In the genomic region with DNA sequence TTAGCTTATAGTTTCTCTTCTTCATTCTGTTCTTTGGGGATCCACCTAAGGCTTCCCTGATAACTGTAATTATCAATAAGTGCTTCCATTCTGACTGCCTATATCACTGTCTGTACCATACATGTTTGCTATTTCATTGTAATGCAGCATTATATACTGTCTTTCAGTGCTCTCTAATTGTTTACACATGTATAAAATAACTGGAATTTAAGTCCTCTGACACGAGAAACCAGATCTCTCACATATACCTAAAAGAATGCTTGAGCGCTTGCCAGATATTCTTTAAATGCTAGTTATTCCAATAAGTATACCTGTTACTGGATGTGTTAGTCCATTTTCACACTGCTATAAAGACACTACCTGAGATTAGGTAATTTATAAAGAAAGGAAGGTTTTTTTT, we compare ENCODE assay signal across 16 cellular contexts. TPM values are rescaled to one million over a fixed set of nuclear protein-coding genes. Genes with fewer than 3 reads are reported as not detected.
DNase-seq lines count a peak whose midpoint lies in the region; ATAC-seq and TF ChIP-seq lines count a peak whose summit lies in the region.
"Had no signal": no experiment of that assay in that cellular context is flagged by ENCODE, and none has a peak within 500 bp of the region (broad histone marks: within the 10 kb centered on the region; RNA-seq: fewer than 3 reads in every experiment).

No MANE protein-coding gene starts in this region.

- POLR2A ChIA-PET in HCT116 (lab: Charles Lee) (no interaction called here), PC-9 (lab: Charles Lee; ENCODE audit: unreplicated experiment) (interaction anchor here (0.6 kb wide), 1 partner anchor 317 kb away, joined by 4 read pairs; no protein-coding TSS in a partner anchor)

- no peak for TF ChIP-seq CTCF in HCT116 (IDR thresholded peaks at IDR 0.05 in 2 of 3, conservative IDR thresholded peaks at IDR 0.05 in 1 of 3; ENCODE audit: borderline replicate concordance in 1 of 3, insufficient read depth in 1 of 3, low read depth in 2 of 3, low read length in 2 of 3)
- no peak for TF ChIP-seq CTCF in PC-9 (conservative IDR thresholded peaks at IDR 0.05)
- TF ChIP-seq CTCF in chondrocyte (IDR thresholded peaks at IDR 0.05), result no peak

- no peaks in the 10 kb centered on the region for H3K36me3 ChIP-seq in HCT116 (ENCODE audit: control insufficient read depth in 1 of 2, insufficient read depth in 2 of 2, low read length in 2 of 2)
- 0 out of 2 replicates have a peak, but pooled peaks cover 5% of the 10 kb centered on the region for H3K36me3 ChIP-seq in PC-9 (ENCODE audit: low read depth)

- H4K20me1 ChIP-seq in HCT116 (ENCODE audit: insufficient read depth) (no peaks in the 10 kb centered on the region), PC-9 (ENCODE audit: insufficient read depth) (no peaks in the 10 kb centered on the region)

- peaks cover 35% of the 10 kb centered on the region for H3F3A ChIP-seq in PC-9 (ENCODE audit: insufficient read depth, low read depth)

- H3K27me3 Mint-ChIP-seq in chondrocyte (ENCODE audit: low read depth), result no peaks in the 10 kb centered on the region
- H3K27me3 Mint-ChIP-seq: CD4-positive, alpha-beta T cell had no signal

- H3K4me1 ChIP-seq in HCT116 (ENCODE audit: control insufficient read depth in 1 of 2, insufficient read depth in 2 of 2, low read length in 2 of 2), result peaks cover 23 to 45% of the 10 kb centered on the region in 2 experiments
- peaks cover 32% of the 10 kb centered on the region for H3K4me1 ChIP-seq in PC-9 (replicated peaks; ENCODE audit: insufficient read depth)
- H3K4me1 ChIP-seq: BE2C had no signal

- H3K27ac Mint-ChIP-seq in chondrocyte (ENCODE audit: unreplicated experiment), result peak overlapping the region; percentile 98
- peak overlapping the region; percentile 57 for H3K27ac Mint-ChIP-seq in stimulated activated effector memory CD8-positive, alpha-beta T cell treated with anti-CD3 and anti-CD28 coated beads, Interleukin-12 subunit alpha, Interleukin-12 subunit beta, amount 100 ng/mL, for 72 hours
- H3K27ac Mint-ChIP-seq: CD4-positive, alpha-beta T cell had no signal

- RAD21 ChIA-PET in HCT116 (lab: Charles Lee; ENCODE audit: low non-redundant PET in 1 of 2, low total read pairs in 2 of 2, uncharacterized antibody in 2 of 2, unreplicated experiment in 2 of 2), result no interaction called here

- H3K27ac ChIP-seq in HCT116 (ENCODE audit: low read depth, low read length) (no peak overlapping the region), PC-9 (peak overlapping the region; percentile 83)

- peak overlapping the region; percentile 39; the same call in 1 of the 2 replicates for H3K9ac ChIP-seq in HCT116 (ENCODE audit: low read length)

- ATAC-seq in HCT116, result no peak
- no peak for ATAC-seq in stimulated activated effector memory CD8-positive, alpha-beta T cell treated with anti-CD3 and anti-CD28 coated beads, Interleukin-12 subunit alpha, Interleukin-12 subunit beta, amount 100 ng/mL, for 72 hours
- no peak for ATAC-seq in HG03025 (IDR thresholded peaks at IDR 0.05; ENCODE audit: low FRiP score, unreplicated experiment)
- no peak for ATAC-seq in HG03469 (IDR thresholded peaks at IDR 0.05; ENCODE audit: unreplicated experiment)
- no peak for ATAC-seq in HG03521 (IDR thresholded peaks at IDR 0.05; ENCODE audit: unreplicated experiment)

- H3K9me3 ChIP-seq in HCT116 (ENCODE audit: control insufficient read depth in 1 of 2, insufficient read depth in 1 of 2, low read depth in 1 of 2, low read length in 2 of 2), result no peaks in the 10 kb centered on the region
- no peaks in the 10 kb centered on the region; the same call in 1 of the 2 replicates for H3K9me3 ChIP-seq in PC-9 (ENCODE audit: insufficient read depth, low read depth)
- H3K9me3 ChIP-seq: BE2C had no signal

- BruUV-seq in HCT116 (replicated peaks; lab: Mats Ljungman, UMichigan) (no TSS peak), PC-9 (replicated peaks; lab: Mats Ljungman, UMichigan) (no TSS peak)

- no peaks in the 10 kb centered on the region for H3K27me3 ChIP-seq in HCT116 (ENCODE audit: insufficient read depth, low read length)
- H3K27me3 ChIP-seq in PC-9 (ENCODE audit: insufficient read depth, low read depth), result no peaks in the 10 kb centered on the region
- H3K27me3 ChIP-seq: BE2C had no signal

- H3K4me2 ChIP-seq in HCT116 (ENCODE audit: low read length) (peak overlapping the region; percentile 72), PC-9 (0 out of 2 replicates have a peak overlapping the region, but pooled peaks have one; percentile 56)

- peaks cover 5% of the 10 kb centered on the region for H3K36me3 Mint-ChIP-seq in chondrocyte (ENCODE audit: low read depth)
- peaks cover 57% of the 10 kb centered on the region for H3K36me3 Mint-ChIP-seq in stimulated activated effector memory CD8-positive, alpha-beta T cell treated with anti-CD3 and anti-CD28 coated beads, Interleukin-12 subunit alpha, Interleukin-12 subunit beta, amount 100 ng/mL, for 72 hours

- H3K4me3 ChIP-seq in HCT116 (replicated peaks in 1 of 2; ENCODE audit: low read depth in 1 of 2, low read length in 2 of 2) (no peak overlapping the region), PC-9 (no peak overlapping the region)

- H2AFZ ChIP-seq in HCT116 (ENCODE audit: low read depth, low read length, poor library complexity, severe bottlenecking) (no peak overlapping the region), PC-9 (no peak overlapping the region)

- H3K4me3 Mint-ChIP-seq in chondrocyte (ENCODE audit: unreplicated experiment), result no peak overlapping the region
- no peak overlapping the region for H3K4me3 Mint-ChIP-seq in stimulated activated effector memory CD8-positive, alpha-beta T cell treated with anti-CD3 and anti-CD28 coated beads, Interleukin-12 subunit alpha, Interleukin-12 subunit beta, amount 100 ng/mL, for 72 hours
- H3K4me3 Mint-ChIP-seq: CD4-positive, alpha-beta T cell had no signal

- no peak for TF ChIP-seq POLR2A in HCT116 (IDR thresholded peaks at IDR 0.05; ENCODE audit: borderline replicate concordance, extremely low read depth, insufficient read depth, insufficient read length)

- intact Hi-C loops in HCT116 (cut with micrococcal nuclease) (no loop called here), PC-9 (cut with micrococcal nuclease; ENCODE audit: unreplicated experiment) (loop anchor here (5.0 kb wide), 2 partner anchors 75 to 145 kb away; no protein-coding TSS in a partner anchor)

- H3K79me2 ChIP-seq in HCT116 (ENCODE audit: insufficient read depth, low read length), result no peaks in the 10 kb centered on the region
- no peaks in the 10 kb centered on the region; the same call in 1 of the 2 replicates for H3K79me2 ChIP-seq in PC-9 (ENCODE audit: low read depth)

- H3K9me2 ChIP-seq in HCT116 (ENCODE audit: insufficient read depth) (no peaks in the 10 kb centered on the region), PC-9 (ENCODE audit: insufficient read depth) (no peaks in the 10 kb centered on the region)

- DNase-seq in HCT116 (ENCODE audit: low read depth, low spot score) (no peak), PC-9 (no peak), chondrocyte (ENCODE audit: low spot score) (no peak)
- no peak for DNase-seq in stimulated activated effector memory CD8-positive, alpha-beta T cell treated with anti-CD3 and anti-CD28 coated beads, Interleukin-12 subunit alpha, Interleukin-12 subunit beta, amount 100 ng/mL, for 72 hours (ENCODE audit: low spot score in 2 of 2)
- DNase-seq: BE2C; CD4-positive, alpha-beta T cell; GOT3; NCI-H187; NCI-H446; NCI-H69 had no signal

- TF ChIP-seq RAD21 in HCT116 (IDR thresholded peaks at IDR 0.05; ENCODE audit: low read depth), result no peak

- H3K9me3 Mint-ChIP-seq in chondrocyte (ENCODE audit: low read depth), result no peaks in the 10 kb centered on the region
- no peaks in the 10 kb centered on the region for H3K9me3 Mint-ChIP-seq in stimulated activated effector memory CD8-positive, alpha-beta T cell treated with anti-CD3 and anti-CD28 coated beads, Interleukin-12 subunit alpha, Interleukin-12 subunit beta, amount 100 ng/mL, for 72 hours
- H3K9me3 Mint-ChIP-seq: CD4-positive, alpha-beta T cell had no signal

- CTCF ChIA-PET in HCT116 (lab: Charles Lee), result no interaction called here
- CTCF ChIA-PET in PC-9 (lab: Charles Lee), result no interaction called here

- peaks cover 30% of the 10 kb centered on the region for H3K4me1 Mint-ChIP-seq in chondrocyte (ENCODE audit: low read depth)
- H3K4me1 Mint-ChIP-seq in stimulated activated effector memory CD8-positive, alpha-beta T cell treated with anti-CD3 and anti-CD28 coated beads, Interleukin-12 subunit alpha, Interleukin-12 subunit beta, amount 100 ng/mL, for 72 hours, result peaks cover 5% of the 10 kb centered on the region

TF ChIP-seq in HCT116, 20 proteins besides CTCF, POLR2A, EP300 and RAD21 (continues in another document):
- no peak for TF ChIP-seq ATF3 (IDR thresholded peaks at IDR 0.05)
- TF ChIP-seq FOSL1 (IDR thresholded peaks at IDR 0.05; ENCODE audit: low read depth), result no peak
- no peak for TF ChIP-seq TCF7L2 (IDR thresholded peaks at IDR 0.05; ENCODE audit: borderline replicate concordance, extremely low read depth, insufficient read depth, insufficient read length)
- TF ChIP-seq CEBPB (IDR thresholded peaks at IDR 0.05; ENCODE audit: low read depth), result no peak

RNA-seq across cellular contexts. Expression of gene CELF3, which starts 34.7 kb away (rescaled TPM):
- not detected for total RNA-seq in HCT116 (2021; ENCODE audit: unreplicated experiment)
- 0.02 and 0.04 TPM in 2 replicates for polyA plus RNA-seq in HCT116 (2012)
- total RNA-seq in PC-9 (2021), result not detected in 2 replicates
- total RNA-seq in chondrocyte, result not detected in 3 replicates
- total RNA-seq: CD4-positive, alpha-beta T cell; HT1080; SK-MEL-5 had no signal
- polyA plus RNA-seq: AG04450 had no signal

RNA-seq across cellular contexts. Expression of gene RIIAD1, which starts 39.4 kb away (rescaled TPM):
- 0.12 TPM for total RNA-seq in HCT116 (2021; ENCODE audit: unreplicated experiment)
- not detected in 2 replicates for polyA plus RNA-seq in HCT116 (2012)
- total RNA-seq in PC-9 (2021), result not detected in 2 replicates
- not detected in 3 replicates for total RNA-seq in chondrocyte
- total RNA-seq: CD4-positive, alpha-beta T cell; HT1080; SK-MEL-5 had no signal
- polyA plus RNA-seq: AG04450 had no signal
